ENCODE assay signal across 33 cellular contexts in genomic region chr15:69704685-69705084, GRCh38.
"Had no signal": no experiment of that assay in that cellular context is flagged by ENCODE, and none has a peak within 500 bp of the region (broad histone marks: within the 10 kb centered on the region; RNA-seq: fewer than 3 reads in every experiment).

No MANE protein-coding gene starts in this region.

- H3K4me1 Mint-ChIP-seq: activated CD4-positive, alpha-beta T cell treated with anti-CD3 and anti-CD28 coated beads for 36 hours; activated CD4-positive, alpha-beta T cell treated with anti-CD3 and anti-CD28 coated beads, Interleukin-2, amount 10 ng/mL, durations not matched to agents 7 days and 5 days; activated naive CD4-positive, alpha-beta T cell treated with anti-CD3 and anti-CD28 coated beads, Interleukin-2, amount 50 U/mL, for 24 hours; activated naive CD8-positive, alpha-beta T cell treated with anti-CD3 and anti-CD28 coated beads, Interleukin-2, amount 10 ng/mL, durations not matched to agents 7 days and 5 days; WTC11 had no signal

- H3K27me3 ChIP-seq: body of pancreas had no signal

- H3K4me3 ChIP-seq: body of pancreas, PC-9 had no signal

- H3K4me1 ChIP-seq: body of pancreas had no signal

- ATAC-seq: activated CD4-positive, alpha-beta T cell treated with anti-CD3 and anti-CD28 coated beads for 36 hours; activated CD4-positive, CD25-positive, alpha-beta regulatory T cell treated with anti-CD3 and anti-CD28 coated beads, Interleukin-2, amount 50 U/mL, for 24 hours; activated CD8-positive, alpha-beta T cell treated with anti-CD3 and anti-CD28 coated beads, Interleukin-2, amount 10 ng/mL, durations not matched to agents 7 days and 5 days; body of pancreas; WTC11 had no signal

- DNase-seq: activated CD4-positive, alpha-beta T cell treated with anti-CD3 and anti-CD28 coated beads for 36 hours; activated CD4-positive, alpha-beta T cell treated with anti-CD3 and anti-CD28 coated beads, Interleukin-2, amount 10 ng/mL, durations not matched to agents 7 days and 5 days; activated CD4-positive, alpha-beta T cell treated with anti-CD3 and anti-CD28 coated beads, Interleukin-2, amount 50 U/mL, for 48 hours; activated CD8-positive, alpha-beta T cell treated with anti-CD3 and anti-CD28 coated beads, Interleukin-2, amount 10 ng/mL, durations not matched to agents 7 days and 5 days; activated gamma-delta T cell; activated naive CD4-positive, alpha-beta T cell treated with Interleukin-2 at 50 U/mL for 16 hours; activated naive CD8-positive, alpha-beta T cell treated with anti-CD3 and anti-CD28 coated beads, Interleukin-2, amount 10 ng/mL, durations not matched to agents 7 days and 5 days; activated T-cell treated with anti-CD3 and anti-CD28 coated beads, Interleukin-2, amount 50 U/mL, for 24 hours; body of pancreas; caudate nucleus; cerebellar nuclear complex; Kasumi-1; KG1; NCI-H1092 treated with DMSO at 0.1 percent for 48 hours; NCI-H146; NCI-H187; NCI-H2029 treated with DMSO at 0.1 percent for 48 hours; NCI-H2107; NCI-H2171; NCI-H510A; NCI-H526 treated with DMSO at 0.1 percent for 48 hours; NCI-H774; PC-9; Right ventricle myocardium superior; SW 1271; T-helper 1 cell; T-helper 2 cell had no signal

- H3K4me2 ChIP-seq: PC-9 had no signal

- H3K27ac Mint-ChIP-seq: activated CD4-positive, alpha-beta T cell treated with anti-CD3 and anti-CD28 coated beads for 36 hours; activated CD4-positive, alpha-beta T cell treated with anti-CD3 and anti-CD28 coated beads, Interleukin-2, amount 10 ng/mL, durations not matched to agents 7 days and 5 days; activated CD8-positive, alpha-beta T cell treated with anti-CD3 and anti-CD28 coated beads, Interleukin-2, amount 10 ng/mL, durations not matched to agents 7 days and 5 days; activated naive CD4-positive, alpha-beta T cell treated with anti-CD3 and anti-CD28 coated beads, Interleukin-2, amount 50 U/mL, for 24 hours; activated naive CD8-positive, alpha-beta T cell treated with anti-CD3 and anti-CD28 coated beads, Interleukin-2, amount 10 ng/mL, durations not matched to agents 7 days and 5 days; activated T-cell treated with anti-CD3 and anti-CD28 coated beads, Interleukin-2, amount 50 U/mL, for 24 hours; activated T-helper 2 cell treated with anti-CD3 and anti-CD28 coated beads, Interferon-gamma antibody, Interleukin-2, Interleukin-4, amounts not matched to agents 10 μg/mL and 5 μg/mL and 100 μg/mL, durations not matched to agents 14 hours and 24 hours and 36 hours; WTC11 had no signal

- H2AFZ ChIP-seq: PC-9 had no signal

- H3K27me3 Mint-ChIP-seq: activated CD4-positive, alpha-beta T cell treated with anti-CD3 and anti-CD28 coated beads for 36 hours; activated CD4-positive, alpha-beta T cell treated with anti-CD3 and anti-CD28 coated beads, Interleukin-2, amount 10 ng/mL, durations not matched to agents 7 days and 5 days; activated naive CD4-positive, alpha-beta T cell treated with anti-CD3 and anti-CD28 coated beads, Interleukin-2, amount 50 U/mL, for 24 hours; activated naive CD8-positive, alpha-beta T cell treated with anti-CD3 and anti-CD28 coated beads, Interleukin-2, amount 10 ng/mL, durations not matched to agents 7 days and 5 days; activated T-cell treated with anti-CD3 and anti-CD28 coated beads, Interleukin-2, amount 50 U/mL, for 24 hours had no signal

- H3K4me3 Mint-ChIP-seq: activated CD4-positive, alpha-beta T cell treated with anti-CD3 and anti-CD28 coated beads for 36 hours; activated CD4-positive, alpha-beta T cell treated with anti-CD3 and anti-CD28 coated beads, Interleukin-2, amount 10 ng/mL, durations not matched to agents 7 days and 5 days; activated CD8-positive, alpha-beta T cell treated with anti-CD3 and anti-CD28 coated beads, Interleukin-2, amount 10 ng/mL, durations not matched to agents 7 days and 5 days; activated naive CD4-positive, alpha-beta T cell treated with anti-CD3 and anti-CD28 coated beads, Interleukin-2, amount 50 U/mL, for 24 hours; activated naive CD8-positive, alpha-beta T cell treated with anti-CD3 and anti-CD28 coated beads, Interleukin-2, amount 10 ng/mL, durations not matched to agents 7 days and 5 days; activated T-cell treated with anti-CD3 and anti-CD28 coated beads, Interleukin-2, amount 50 U/mL, for 24 hours; WTC11 had no signal

- H3K27ac ChIP-seq: body of pancreas, PC-9 had no signal

- FAIRE-seq: bronchial epithelial cell, TTC549 had no signal
